ENCODE assay signal across 7 cellular contexts in the genomic region with DNA sequence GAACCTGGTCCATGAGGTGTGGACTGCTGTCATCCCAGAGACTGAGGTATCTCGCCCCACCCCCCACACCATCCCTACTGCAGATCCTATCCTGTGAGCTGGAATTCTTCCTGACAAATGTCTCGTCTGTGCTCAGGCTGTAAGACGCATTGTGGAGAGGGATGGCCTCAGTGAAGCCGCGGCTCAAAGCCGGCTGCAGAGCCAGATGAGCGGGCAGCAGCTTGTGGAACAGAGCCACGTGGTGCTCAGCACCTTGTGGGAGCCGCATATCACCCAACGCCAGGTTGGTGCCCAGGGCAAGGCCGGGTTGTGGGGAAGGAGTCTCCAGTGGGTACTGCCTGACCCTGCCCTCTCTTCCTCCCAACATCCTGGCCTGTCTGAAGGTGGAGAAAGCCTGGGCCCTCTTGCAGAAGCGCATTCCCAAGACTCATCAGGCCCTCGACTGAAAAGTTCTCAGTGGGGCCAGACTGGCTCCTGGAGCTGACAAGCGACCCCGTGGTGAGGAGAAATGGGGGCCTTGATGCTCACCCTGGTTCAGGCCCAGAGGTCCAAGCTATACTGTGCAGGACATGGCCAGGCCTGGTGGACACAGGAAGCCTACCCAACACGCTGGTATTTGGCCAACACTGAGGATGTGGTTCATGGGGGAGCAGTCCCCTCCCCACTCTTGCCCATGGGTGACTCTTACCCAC. TPM values are rescaled to one million over a fixed set of nuclear protein-coding genes. Genes with fewer than 3 reads are reported as not detected.
DNase-seq lines count a peak whose midpoint lies in the region; ATAC-seq and TF ChIP-seq lines count a peak whose summit lies in the region.
"Had no signal": no experiment of that assay in that cellular context is flagged by ENCODE, and none has a peak within 500 bp of the region (broad histone marks: within the 10 kb centered on the region; RNA-seq: fewer than 3 reads in every experiment).

No MANE protein-coding gene starts in this region.

- H3K4me1 Mint-ChIP-seq in activated T-cell treated with anti-CD3 and anti-CD28 coated beads, Interleukin-2, amount 50 U/mL, for 72 hours (ENCODE audit: low read depth) = peaks cover 55% of the 10 kb centered on the region

- ATAC-seq in activated T-cell treated with anti-CD3 and anti-CD28 coated beads, Interleukin-2, amount 50 U/mL, for 72 hours (replicated peaks in 1 of 2) = no peak

- TF ChIP-seq POLR2A in esophagus squamous epithelium (IDR thresholded peaks at IDR 0.05) = no peak

- H3K9me3 Mint-ChIP-seq in activated T-cell treated with anti-CD3 and anti-CD28 coated beads, Interleukin-2, amount 50 U/mL, for 72 hours = no peaks in the 10 kb centered on the region
- H3K9me3 Mint-ChIP-seq: T-helper 1 cell treated with Interleukin-12 subunit alpha and Interleukin-12 subunit beta and Interleukin-4 antibody, amounts not matched to agents 30 μg/mL and 1 μg/mL, for 36 hours had no signal

- no peaks in the 10 kb centered on the region for H3K27me3 ChIP-seq in esophagus squamous epithelium

- WGBS in esophagus squamous epithelium, 2 donors = 84 to 100% methylated on average over 1 to 13 of the region's 16 CpGs

- H3K4me1 ChIP-seq in esophagus squamous epithelium = peaks cover 43 to 70% (median 47%) of the 10 kb centered on the region in 3 donors

- H3K36me3 ChIP-seq in esophagus squamous epithelium = peaks cover 31 to 52% (median 33%) of the 10 kb centered on the region in 3 donors

- peak overlapping the region; percentile 85 to 97 for H3K4me3 Mint-ChIP-seq in activated T-cell treated with anti-CD3 and anti-CD28 coated beads, Interleukin-2, amount 50 U/mL, for 72 hours

- no peak for TF ChIP-seq CTCF in esophagus squamous epithelium (IDR thresholded peaks at IDR 0.05)

- H3K27ac ChIP-seq in esophagus squamous epithelium (peak overlapping the region; percentile 94 to 99 (median 96)), temporal lobe (ENCODE audit: low read depth, low read length) (peak overlapping the region; percentile 97)

- H3K9me3 ChIP-seq in esophagus squamous epithelium = no peaks in the 10 kb centered on the region

- DNase-seq in activated T-cell treated with anti-CD3 and anti-CD28 coated beads, Interleukin-2, amount 50 U/mL, for 72 hours = no peak
- no peak for DNase-seq in activated T-cell treated with anti-CD3 and anti-CD28 coated beads, Interleukin-2, amount 50 U/mL, for 1 hour
- no peak for DNase-seq in esophagus squamous epithelium (lab: John Stamatoyannopoulos, UW)
- DNase-seq in NCI-H187 (lab: John Stamatoyannopoulos, UW) = no peak
- no peak for DNase-seq in T-helper 9 cell

- H3K27ac Mint-ChIP-seq in activated T-cell treated with anti-CD3 and anti-CD28 coated beads, Interleukin-2, amount 50 U/mL, for 72 hours = no peak overlapping the region

- H3K4me3 ChIP-seq in esophagus squamous epithelium = no peak overlapping the region

- H3K36me3 Mint-ChIP-seq in activated T-cell treated with anti-CD3 and anti-CD28 coated beads, Interleukin-2, amount 50 U/mL, for 72 hours (ENCODE audit: insufficient read depth in 2 of 2) = peaks cover 5 to 14% of the 10 kb centered on the region in 2 donors

- no peaks in the 10 kb centered on the region for H3K27me3 Mint-ChIP-seq in activated T-cell treated with anti-CD3 and anti-CD28 coated beads, Interleukin-2, amount 50 U/mL, for 72 hours (ENCODE audit: low read depth)

- intact Hi-C loops in esophagus squamous epithelium (cut with DNase I) = no loop called here

RNA-seq across cellular contexts. Expression of a gene that starts 1.2 kb away (rescaled TPM):
- total RNA-seq in activated T-cell treated with anti-CD3 and anti-CD28 coated beads, Interleukin-2, amount 50 U/mL, for 72 hours = 10 to 100 TPM; 38.8 to 41.2 TPM
- total RNA-seq in esophagus squamous epithelium (10 to 100 TPM; 34.0 to 47.9 (median 39.9) TPM), temporal lobe (14.8 TPM)

RNA-seq across cellular contexts. Expression of a gene that starts 3.7 kb away (rescaled TPM):
- 10 to 100 TPM; 98.2 to 98.5 TPM for total RNA-seq in activated T-cell treated with anti-CD3 and anti-CD28 coated beads, Interleukin-2, amount 50 U/mL, for 72 hours
- total RNA-seq in esophagus squamous epithelium (10 to 100 TPM; 34.1 to 52.2 (median 46.5) TPM), temporal lobe (7.1 TPM)

RNA-seq across cellular contexts. Expression of a gene that starts 11.9 kb away (rescaled TPM):
- total RNA-seq in activated T-cell treated with anti-CD3 and anti-CD28 coated beads, Interleukin-2, amount 50 U/mL, for 72 hours = 10 to 100 TPM; 31.7 to 40.7 TPM
- 1 to 10 TPM in 3 of 4 donors, under 1 TPM in 1; 0.61 to 4.8 (median 2.8) TPM for total RNA-seq in esophagus squamous epithelium
- 3.7 TPM for total RNA-seq in temporal lobe

RNA-seq across cellular contexts. Expression of a gene that starts 12.9 kb away (rescaled TPM):
- total RNA-seq in activated T-cell treated with anti-CD3 and anti-CD28 coated beads, Interleukin-2, amount 50 U/mL, for 72 hours = 1 to 10 TPM; 1.3 to 1.8 TPM
- total RNA-seq in esophagus squamous epithelium = 10 to 100 TPM in 1 of 4 donors, 1 to 10 TPM in 3; 3.0 to 11.8 (median 6.6) TPM
- 0.98 TPM for total RNA-seq in temporal lobe

RNA-seq across cellular contexts. Expression of a gene that starts 29.6 kb away (rescaled TPM):
- 1 to 10 TPM; 9.4 to 9.8 TPM for total RNA-seq in activated T-cell treated with anti-CD3 and anti-CD28 coated beads, Interleukin-2, amount 50 U/mL, for 72 hours
- total RNA-seq in esophagus squamous epithelium = 10 to 100 TPM; 19.2 to 39.0 (median 26.5) TPM
- total RNA-seq in temporal lobe = 8.1 TPM
